Comparison of ENCODE assay signal across 8 cellular contexts in the genomic region with DNA sequence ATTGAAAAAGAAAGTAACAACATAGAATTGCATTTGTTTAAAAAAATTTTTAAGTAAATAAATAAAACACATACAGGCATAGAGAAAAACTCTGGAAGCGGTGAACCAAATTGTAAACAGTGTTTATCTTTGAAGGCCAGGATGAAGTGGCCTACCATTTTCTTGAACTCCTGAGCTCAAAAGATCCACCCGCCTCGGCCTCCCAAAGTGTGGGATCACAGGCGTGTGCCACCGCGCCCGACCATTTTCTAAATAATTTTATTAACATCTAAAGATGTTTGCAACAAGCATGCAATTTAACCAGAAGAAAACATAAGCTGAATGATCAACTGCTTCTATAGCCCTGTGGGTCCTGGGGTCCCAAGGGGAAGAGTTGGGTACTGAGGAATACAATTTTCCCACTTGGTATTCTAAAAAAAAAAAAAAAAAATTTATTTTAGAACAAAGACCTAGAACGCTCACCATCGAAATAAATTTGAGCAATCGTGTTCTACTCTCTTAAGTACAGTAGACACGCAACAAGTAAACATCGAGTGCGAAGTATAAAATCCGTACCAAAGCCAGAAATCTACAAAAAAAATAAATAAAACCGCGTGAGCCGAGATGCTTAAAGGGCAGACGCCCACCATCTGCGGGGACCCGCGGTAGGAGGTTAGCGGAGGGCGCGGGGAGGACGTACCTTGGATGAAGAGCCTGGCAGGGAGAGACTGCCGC. TPM values are rescaled to one million over a fixed set of nuclear protein-coding genes. Genes with fewer than 3 reads are reported as not detected.
DNase-seq lines count a peak whose midpoint lies in the region; ATAC-seq and TF ChIP-seq lines count a peak whose summit lies in the region.

No MANE protein-coding gene starts in this region.

- H3K36me3 ChIP-seq in stomach: no peaks in the 10 kb centered on the region

- intact Hi-C loops in stomach (cut with DNase I; ENCODE audit: low total_unique reads): no loop called here

- TF ChIP-seq POLR2A in NB4 (IDR thresholded peaks at IDR 0.05; ENCODE audit: extremely low read depth, insufficient read length) (no peak), stomach (IDR thresholded peaks at IDR 0.05) (no peak)

- WGBS in stomach, 5 donors: 1% methylated on average over 25 to 26 of the region's 26 CpGs

- H3K4me3 ChIP-seq in NB4 (ENCODE audit: low read depth, low read length) (peak overlapping the region; percentile 96), stomach (peak overlapping the region; percentile 64 to 74 (median 70))

- H3K4me1 ChIP-seq in stomach: peaks cover 8 to 46% (median 31%) of the 10 kb centered on the region in 4 donors

- DNase-seq in EL (peak; percentile 31), NB4 (ENCODE audit: low read depth) (peak; percentile 53), amniotic epithelial cell (ENCODE audit: low read depth) (peak; percentile 27), stomach (no peak), iPS-NIHi11 (ENCODE audit: low spot score) (no peak), HCEC 1CT (no peak)

- H3K27me3 ChIP-seq in layer of hippocampus (ENCODE audit: control insufficient read depth, insufficient read depth, low read length): no peaks in the 10 kb centered on the region
- H3K27me3 ChIP-seq in stomach: no peaks in the 10 kb centered on the region

- TF ChIP-seq CTCF in NB4 (IDR thresholded peaks at IDR 0.05; ENCODE audit: low read depth, low read length) (no peak), stomach (IDR thresholded peaks at IDR 0.05) (no peak)

- peak overlapping the region; percentile 92 for H3K27ac ChIP-seq in layer of hippocampus (ENCODE audit: low read depth, low read length)
- peak overlapping the region; percentile 90 to 94 (median 92) for H3K27ac ChIP-seq in stomach

- ATAC-seq in GM19455 (IDR thresholded peaks at IDR 0.05; ENCODE audit: unreplicated experiment): no peak

- TF ChIP-seq EP300 in stomach (IDR thresholded peaks at IDR 0.05): no peak

- peaks cover 0 to 3% (median 0%) of the 10 kb centered on the region in 4 donors for H3K9me3 ChIP-seq in stomach

RNA-seq across cellular contexts. Expression of a gene that starts 0.5 kb away (rescaled TPM):
- total RNA-seq in stomach: 10 to 100 TPM; 10.7 to 67.7 (median 44.2) TPM
- polyA plus RNA-seq in stomach: 1 to 10 TPM; 4.4 to 6.1 (median 5.0) TPM

Comparison
In these comparisons a context has a peak if more than half of its experiments do, and no peak if none do; other contexts are left out.
1. DNase-seq: peak in EL (single experiment), NB4 (single experiment) and amniotic epithelial cell (single experiment); none in stomach (single experiment), iPS-NIHi11 (single experiment) and HCEC 1CT (single experiment).